15 cellular contexts compared by ENCODE assay signal in genomic region chr4:86092684-86093083, GRCh38.
DNase-seq lines count a peak whose midpoint lies in the region; ATAC-seq, FAIRE-seq and TF ChIP-seq lines count a peak whose summit lies in the region.
"Had no signal": no experiment of that assay in that cellular context is flagged by ENCODE, and none has a peak within 500 bp of the region (broad histone marks: within the 10 kb centered on the region; RNA-seq: fewer than 3 reads in every experiment).

No MANE protein-coding gene starts in this region.

- TF ChIP-seq CTCF in bronchial epithelial cell (IDR thresholded peaks at IDR 0.05; ENCODE audit: insufficient read depth, low read length, severe bottlenecking), result no peak

- DNase-seq in Ammon's horn (ENCODE audit: low spot score), result peak; percentile 15
- DNase-seq in M059J (ENCODE audit: low read depth), result peak; percentile 69
- peak; percentile 94 for DNase-seq in bronchial epithelial cell (ENCODE audit: low read depth)
- peak; percentile 56 for DNase-seq in kidney glomerular epithelial cell (lab: John Stamatoyannopoulos, UW)
- no peak for DNase-seq in GM19240 (ENCODE audit: insufficient read length, low spot score)
- no peak for DNase-seq in NCI-H345 treated with DMSO at 0.1 percent for 48 hours (lab: John Stamatoyannopoulos, UW; ENCODE audit: unreplicated experiment)
- DNase-seq: activated T-cell treated with anti-CD3 and anti-CD28 coated beads, Interleukin-2, amount 50 U/mL, for 24 hours; Caco-2; effector memory CD4-positive, alpha-beta T cell; hypothalamus; lower lobe of right lung had no signal

- H3K4me3 ChIP-seq in bronchial epithelial cell (ENCODE audit: low read depth, low read length), result no peak overlapping the region
- H3K4me3 ChIP-seq: lower lobe of right lung, suprapubic skin had no signal

- H3K27me3 ChIP-seq in bronchial epithelial cell (ENCODE audit: control insufficient read depth, insufficient read depth, low read length), result no peaks in the 10 kb centered on the region
- H3K27me3 ChIP-seq: suprapubic skin had no signal

- FAIRE-seq in bronchial epithelial cell (lab: Jason Lieb, UNC), result no peak

- no peaks in the 10 kb centered on the region for H3K36me3 ChIP-seq in bronchial epithelial cell (ENCODE audit: control insufficient read depth, insufficient read depth, low read length)
- H3K36me3 ChIP-seq: lower lobe of right lung, suprapubic skin had no signal

- ATAC-seq in HG02852 (IDR thresholded peaks at IDR 0.05; ENCODE audit: unreplicated experiment) (no peak), HG03520 (IDR thresholded peaks at IDR 0.05; ENCODE audit: unreplicated experiment) (no peak)
- ATAC-seq: activated CD4-positive, CD25-positive, alpha-beta regulatory T cell treated with anti-CD3 and anti-CD28 coated beads, Interleukin-2, amount 50 U/mL, for 24 hours; lower lobe of right lung had no signal

Comparison
In these comparisons a context has a peak if more than half of its experiments do, and no peak if none do; other contexts are left out.
1. DNase-seq: peak in Ammon's horn (single experiment), M059J (single experiment), bronchial epithelial cell (single experiment) and kidney glomerular epithelial cell (single experiment); none in GM19240 (single experiment) and NCI-H345 treated with DMSO at 0.1 percent for 48 hours (single experiment).